11 cellular contexts compared by ENCODE assay signal in the genomic region with DNA sequence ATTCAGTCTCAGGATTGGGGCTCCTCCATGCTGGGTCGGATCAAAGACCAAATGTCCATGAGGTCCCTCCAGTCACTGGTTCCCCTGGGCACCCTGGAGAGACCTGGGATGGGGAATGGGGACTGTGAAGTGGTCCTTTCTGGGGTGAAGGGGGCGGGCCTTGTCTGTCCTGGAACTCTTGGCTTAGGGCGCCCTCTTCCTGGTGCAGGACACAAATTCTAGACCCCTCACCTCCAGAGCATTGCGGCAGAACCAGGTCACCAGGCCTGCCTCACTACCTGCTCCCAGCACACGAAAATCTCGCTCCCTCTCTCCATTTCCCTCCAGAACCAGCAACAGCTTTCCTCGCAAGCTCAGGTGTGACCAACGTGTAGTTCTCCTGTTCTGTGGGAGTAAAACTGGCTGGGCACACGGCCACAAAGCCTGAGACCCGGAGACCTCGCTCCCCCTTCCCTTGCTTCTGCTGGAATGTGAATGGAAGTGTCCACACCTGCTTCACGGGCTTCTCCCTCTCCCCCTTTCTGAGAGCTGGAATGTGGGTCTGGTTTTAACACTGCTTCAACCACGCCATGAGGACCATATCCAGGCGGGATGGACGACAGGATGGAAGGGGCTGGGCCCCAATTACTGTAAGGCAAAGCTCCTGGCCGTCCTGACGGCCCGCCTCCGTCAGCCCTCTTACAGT.
A peak's percentile ranks its signal among the peaks of the same experiment; 100 is the strongest.
DNase-seq lines count a peak whose midpoint lies in the region; ATAC-seq, FAIRE-seq and TF ChIP-seq lines count a peak whose summit lies in the region.
"Had no signal": no experiment of that assay in that cellular context is flagged by ENCODE, and none has a peak within 500 bp of the region (broad histone marks: within the 10 kb centered on the region; RNA-seq: fewer than 3 reads in every experiment).

No MANE protein-coding gene starts in this region.

- intact Hi-C loops in kidney (cut with DNase I), result no loop called here

- FAIRE-seq in kidney (lab: Jason Lieb, UNC), result no peak

- peak overlapping the region in 1 of 2 donors; percentile 13 for H3K9ac ChIP-seq in kidney (ENCODE audit: low read length in 2 of 2)

- H3K9me3 ChIP-seq in kidney (ENCODE audit: control insufficient read depth in 1 of 2, low read length in 2 of 2), result no peaks in the 10 kb centered on the region

- peaks cover 40 to 47% of the 10 kb centered on the region in 2 donors for H3K4me1 ChIP-seq in kidney (ENCODE audit: control insufficient read depth in 1 of 2, insufficient read depth in 1 of 2, low read depth in 1 of 2, low read length in 2 of 2)

- ATAC-seq in GM19397 (IDR thresholded peaks at IDR 0.05; ENCODE audit: unreplicated experiment), result no peak

- DNase-seq in 8988T, result peak; percentile 57
- DNase-seq in SK-N-DZ (ENCODE audit: low spot score), result peak; percentile 71
- DNase-seq in kidney, result no peak
- no peak for DNase-seq in AG20443 (ENCODE audit: low spot score)
- DNase-seq in SKM-1 (lab: John Stamatoyannopoulos, UW; ENCODE audit: unreplicated experiment), result no peak
- no peak for DNase-seq in activated gamma-delta T cell (lab: John Stamatoyannopoulos, UW)
- DNase-seq: central memory CD4-positive, alpha-beta T cell; MV-4-11 had no signal

- no peaks in the 10 kb centered on the region for H3K36me3 ChIP-seq in kidney (ENCODE audit: control insufficient read depth in 1 of 2, insufficient read depth in 2 of 2, low read length in 2 of 2)

- H3K27ac ChIP-seq in kidney (ENCODE audit: low read depth in 2 of 2, low read length in 2 of 2), result peak overlapping the region; percentile 29 to 55
- H3K27ac ChIP-seq: SK-N-MC had no signal

- TF ChIP-seq CTCF in GM12873 (IDR thresholded peaks at IDR 0.05; ENCODE audit: insufficient read depth, low read depth, low read length, missing control alignments) (peak; percentile 38), kidney (IDR thresholded peaks at IDR 0.05; ENCODE audit: borderline replicate concordance, extremely low read depth, insufficient read depth) (no peak)

- H3K4me3 ChIP-seq in kidney (ENCODE audit: low read length in 2 of 2), result no peak overlapping the region
- H3K4me3 ChIP-seq: SK-N-MC had no signal

Comparison
In these comparisons a context has a peak if more than half of its experiments do, and no peak if none do; other contexts are left out.
1. DNase-seq: peak in 8988T (single experiment) and SK-N-DZ (single experiment); none in kidney (single experiment), AG20443 (single experiment), SKM-1 (single experiment) and activated gamma-delta T cell (single experiment).